In the genomic region with DNA sequence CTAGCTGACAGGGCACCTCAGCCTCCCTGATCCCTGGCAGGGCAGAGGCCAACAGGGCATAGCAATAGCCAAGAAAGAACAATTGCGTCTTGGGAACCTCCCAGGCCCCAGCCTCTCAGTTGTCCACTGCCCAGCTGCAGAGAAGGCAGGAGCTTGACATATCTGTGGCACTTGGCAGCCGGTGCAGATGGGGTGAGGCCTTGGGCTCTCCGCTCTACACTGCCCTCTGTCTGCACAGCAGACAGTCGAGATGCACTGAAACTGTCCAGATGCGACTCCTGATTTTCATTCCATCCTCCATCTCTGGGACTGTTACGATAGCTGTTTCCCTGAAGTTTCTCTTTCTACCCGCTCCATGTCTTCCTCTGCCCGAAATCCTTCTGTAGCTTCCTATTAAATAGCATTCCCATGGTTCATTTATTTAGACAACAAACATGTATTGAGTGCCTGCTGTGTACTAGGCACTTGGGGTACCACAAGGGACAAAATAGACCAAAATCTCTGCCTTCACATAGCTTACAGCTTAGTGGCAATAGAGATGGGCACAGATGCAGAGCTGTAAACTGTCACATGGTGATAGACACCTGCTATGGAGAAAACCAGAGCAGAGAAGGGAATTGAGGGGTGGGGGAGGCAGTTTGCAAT, we compare ENCODE assay signal across 8 cellular contexts. TPM values are rescaled to one million over a fixed set of nuclear protein-coding genes. Genes with fewer than 3 reads are reported as not detected.
DNase-seq lines count a peak whose midpoint lies in the region; ATAC-seq, FAIRE-seq and TF ChIP-seq lines count a peak whose summit lies in the region.

No MANE protein-coding gene starts in this region.

- no peak for FAIRE-seq in HTR-8/SVneo (lab: Jason Lieb, UNC)

- DNase-seq in COLO829 (ENCODE audit: low spot score) (peak; percentile 58), HTR-8/SVneo (ENCODE audit: insufficient read length, low spot score) (peak; percentile 48), SW480 (ENCODE audit: low spot score) (peak; percentile 44), body of pancreas (peak; percentile 69 to 80 (median 78)), iris pigment epithelial cell (ENCODE audit: low read depth) (peak; percentile 63), NCI-H2107 treated with DMSO at 0.1 percent for 48 hours (lab: John Stamatoyannopoulos, UW; ENCODE audit: unreplicated experiment) (no peak)
- DNase-seq in stimulated activated CD8-positive, alpha-beta memory T cell treated with anti-CD3 and anti-CD28 coated beads, Interleukin-12 subunit alpha, Interleukin-12 subunit beta, amount 100 ng/mL, for 1 hour (ENCODE audit: low read depth): peak; percentile 14

- intact Hi-C loops in body of pancreas (cut with DNase I): loop anchor here (10.0 kb wide), 2 partner anchors 96 to 296 kb away; a partner anchor contains a TSS

- 31 to 38% methylated on average over 8 of the region's 8 CpGs for WGBS in body of pancreas, 2 donors

- no peak overlapping the region for H3K4me3 ChIP-seq in body of pancreas

- H3K27me3 ChIP-seq in body of pancreas: no peaks in the 10 kb centered on the region

- peaks cover 34% of the 10 kb centered on the region for H3K4me1 ChIP-seq in body of pancreas

- ATAC-seq in body of pancreas (no peak), HG02642 (IDR thresholded peaks at IDR 0.05; ENCODE audit: poor library complexity, unreplicated experiment) (no peak)

- TF ChIP-seq POLR2A in body of pancreas (IDR thresholded peaks at IDR 0.05): no peak

- H3K36me3 ChIP-seq in body of pancreas (replicated peaks in 1 of 2; ENCODE audit: insufficient read depth in 1 of 2, low read depth in 2 of 2): peaks cover 0 to 9% of the 10 kb centered on the region in 2 donors

- no peak overlapping the region for H3K27ac ChIP-seq in body of pancreas

- TF ChIP-seq CTCF in body of pancreas (IDR thresholded peaks at IDR 0.05): peak; percentile 26 to 60 (median 53)

- H3K9me3 ChIP-seq in body of pancreas: no peaks in the 10 kb centered on the region

RNA-seq across cellular contexts. Expression of a gene that starts 3.3 kb away (rescaled TPM):
- total RNA-seq in body of pancreas: 10 to 100 TPM; 52.1 to 94.9 TPM
